In the genomic region with DNA sequence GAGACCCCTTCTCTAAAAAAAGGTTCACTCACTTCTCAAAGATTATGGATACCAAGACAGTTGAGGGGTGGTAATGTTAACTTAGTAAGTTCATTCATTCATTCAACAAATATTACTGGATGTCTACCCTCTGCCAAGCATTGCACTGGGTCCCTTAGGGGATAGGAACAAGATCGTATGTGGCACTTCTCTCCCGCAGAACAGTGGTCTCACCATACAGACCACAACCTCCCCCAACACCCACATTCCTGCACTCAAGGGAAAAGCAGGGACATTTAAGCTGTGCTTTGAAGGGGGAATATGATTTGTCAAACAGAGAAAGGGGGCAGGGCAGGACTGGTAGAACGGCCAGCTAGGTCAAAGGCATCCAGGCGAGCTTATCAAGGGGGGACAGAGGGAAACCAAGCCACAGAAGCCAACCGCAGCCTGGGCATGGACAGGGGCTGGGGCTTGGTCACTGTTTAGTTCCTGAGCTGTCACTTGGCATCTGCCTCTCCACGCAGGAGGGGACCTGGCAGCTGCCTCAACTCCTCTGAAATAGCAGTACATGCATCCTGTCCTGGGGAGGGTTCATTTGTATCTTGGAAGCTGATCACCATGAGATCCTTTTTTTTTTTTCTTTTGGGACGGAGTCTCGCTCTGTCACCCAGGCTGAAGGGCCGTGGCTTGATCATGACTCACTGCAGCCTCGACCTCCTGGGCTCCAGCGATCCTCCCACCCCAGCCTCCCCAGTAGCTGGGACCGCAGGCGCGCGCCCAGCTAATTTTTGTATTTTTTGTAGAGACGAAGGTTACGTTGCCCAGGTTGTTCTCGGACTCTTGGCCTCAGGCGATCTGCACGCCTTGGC, we compare ENCODE assay signal across 9 cellular contexts. TPM values are rescaled to one million over a fixed set of nuclear protein-coding genes. Genes with fewer than 3 reads are reported as not detected.
DNase-seq lines count a peak whose midpoint lies in the region; ATAC-seq and TF ChIP-seq lines count a peak whose summit lies in the region.
"Had no signal": no experiment of that assay in that cellular context is flagged by ENCODE, and none has a peak within 500 bp of the region (broad histone marks: within the 10 kb centered on the region; RNA-seq: fewer than 3 reads in every experiment).

No MANE protein-coding gene starts in this region.

- peaks cover 10% of the 10 kb centered on the region for H3F3A ChIP-seq in DOHH2 (ENCODE audit: control insufficient read depth, insufficient read depth)
- no peaks in the 10 kb centered on the region for H3F3A ChIP-seq in OCI-LY1 (ENCODE audit: insufficient read depth, low read length)

- H3K79me2 ChIP-seq in DOHH2 (ENCODE audit: control insufficient read depth, low read length) (peaks cover 27% of the 10 kb centered on the region), OCI-LY1 (ENCODE audit: insufficient read depth, low read length) (no peaks in the 10 kb centered on the region)

- H3K4me3 ChIP-seq in DOHH2 (ENCODE audit: low read length): peak overlapping the region; percentile 76
- H3K4me3 ChIP-seq in OCI-LY1 (ENCODE audit: low read depth, low read length, poor library complexity, severe bottlenecking): peak overlapping the region; percentile 48
- H3K4me3 ChIP-seq in dorsolateral prefrontal cortex: peak overlapping the region; percentile 63 to 97 (median 89)
- peak overlapping the region; percentile 45 to 70 for H3K4me3 ChIP-seq in neutrophil (ENCODE audit: low read depth in 1 of 2, low read length in 1 of 2)

- H3K4me2 ChIP-seq in DOHH2 (ENCODE audit: low read length) (peak overlapping the region; percentile 96), OCI-LY1 (ENCODE audit: low read length) (peak overlapping the region; percentile 71; the same call in 1 of the 2 replicates)

- H2AFZ ChIP-seq in OCI-LY1 (ENCODE audit: low read length): no peak overlapping the region

- H3K27me3 ChIP-seq in DOHH2 (ENCODE audit: control insufficient read depth, low read length): peaks cover 11% of the 10 kb centered on the region
- peaks cover 34% of the 10 kb centered on the region; the same call in 1 of the 2 replicates for H3K27me3 ChIP-seq in OCI-LY1 (ENCODE audit: insufficient read depth, low read length)
- no peaks in the 10 kb centered on the region for H3K27me3 ChIP-seq in dorsolateral prefrontal cortex
- peaks cover 63% of the 10 kb centered on the region for H3K27me3 ChIP-seq in neutrophil

- H3K27ac ChIP-seq in DOHH2 (ENCODE audit: low read depth, low read length): no peak overlapping the region
- H3K27ac ChIP-seq in OCI-LY1 (ENCODE audit: low read depth, low read length, poor library complexity, severe bottlenecking): no peak overlapping the region
- H3K27ac ChIP-seq in dorsolateral prefrontal cortex: peak overlapping the region in 56 of 59 donors; percentile 5 to 97 (median 91)
- H3K27ac ChIP-seq in neutrophil: no peak overlapping the region
- H3K27ac ChIP-seq: epithelial cell of prostate had no signal

- DNase-seq in dorsolateral prefrontal cortex: peak in 2 of 10 donors; percentile 34 to 40
- no peak for DNase-seq in central memory CD4-positive, alpha-beta T cell
- DNase-seq in DMS153 (lab: John Stamatoyannopoulos, UW): no peak

- TF ChIP-seq CTCF in DOHH2 (IDR thresholded peaks at IDR 0.05; ENCODE audit: low read depth, low read length, poor library complexity, severe bottlenecking) (no peak), OCI-LY1 (IDR thresholded peaks at IDR 0.05; ENCODE audit: low read length) (no peak), dorsolateral prefrontal cortex (IDR thresholded peaks at IDR 0.05 in 54 of 56, conservative IDR thresholded peaks at IDR 0.05 in 2 of 56; ENCODE audit: low read depth in 1 of 56, partially characterized antibody in 56 of 56) (no peak), neutrophil (IDR thresholded peaks at IDR 0.05) (no peak)

- 0 out of 2 replicates have a peak, but pooled peaks cover 10% of the 10 kb centered on the region for H4K20me1 ChIP-seq in DOHH2 (ENCODE audit: control insufficient read depth, insufficient read depth, low read depth, low read length)
- no peaks in the 10 kb centered on the region for H4K20me1 ChIP-seq in OCI-LY1 (ENCODE audit: insufficient read depth, low read length)

- H3K36me3 ChIP-seq in DOHH2 (ENCODE audit: control insufficient read depth, low read length): no peaks in the 10 kb centered on the region
- H3K36me3 ChIP-seq in OCI-LY1 (ENCODE audit: insufficient read depth, low read length): no peaks in the 10 kb centered on the region
- H3K36me3 ChIP-seq in neutrophil: no peaks in the 10 kb centered on the region

- ATAC-seq in GM19324 (IDR thresholded peaks at IDR 0.05; ENCODE audit: low FRiP score, unreplicated experiment) (no peak), GM19328 (IDR thresholded peaks at IDR 0.05; ENCODE audit: unreplicated experiment) (no peak)

- intact Hi-C loops in dorsolateral prefrontal cortex (cut with DNase I): loop anchor here (1.0 to 10.0 kb wide), 5 partner anchors 16 to 223 kb away; no protein-coding TSS in a partner anchor

- H3K9me3 ChIP-seq in DOHH2 (ENCODE audit: control insufficient read depth, insufficient read depth, low read length) (no peaks in the 10 kb centered on the region), OCI-LY1 (ENCODE audit: low read length) (no peaks in the 10 kb centered on the region), neutrophil (no peaks in the 10 kb centered on the region)

- H3K9ac ChIP-seq in OCI-LY1 (ENCODE audit: low read length): no peak overlapping the region

- peaks cover 51% of the 10 kb centered on the region for H3K4me1 ChIP-seq in DOHH2 (ENCODE audit: control insufficient read depth, low read length)
- peaks cover 12% of the 10 kb centered on the region for H3K4me1 ChIP-seq in OCI-LY1 (ENCODE audit: insufficient read depth, low read length, severe bottlenecking)
- peaks cover 15 to 23% of the 10 kb centered on the region in 2 experiments for H3K4me1 ChIP-seq in neutrophil (ENCODE audit: control insufficient read depth in 1 of 2, insufficient read depth in 1 of 2, low read depth in 1 of 2, low read length in 1 of 2)

- no peaks in the 10 kb centered on the region for H3K9me2 ChIP-seq in DOHH2 (replicated peaks; ENCODE audit: control insufficient read depth, low read length)
- H3K9me2 ChIP-seq in OCI-LY1 (ENCODE audit: low read depth, low read length): no peaks in the 10 kb centered on the region

RNA-seq across cellular contexts. Expression of a gene that starts 0.9 kb away (rescaled TPM):
- total RNA-seq in dorsolateral prefrontal cortex: 100 to 1,000 TPM; 111 to 263 (median 148) TPM

RNA-seq across cellular contexts. Expression of a gene that starts 34.1 kb away (rescaled TPM):
- 10 to 100 TPM; 10.9 to 31.7 (median 19.3) TPM for total RNA-seq in dorsolateral prefrontal cortex

Comparison
In these comparisons a context has a peak if more than half of its experiments do, and no peak if none do; other contexts are left out.
1. H3K27ac ChIP-seq: peak in dorsolateral prefrontal cortex (56 of 59); none in DOHH2 (single experiment), OCI-LY1 (single experiment) and neutrophil (single experiment).
2. Peak in every context shown above with its lines, with median percentiles within 50 percentile points of each other: H3K4me3 ChIP-seq.